Comparison of ENCODE assay signal across 1 cellular context in genomic region chr2:47040662-47041061, GRCh38.
TF ChIP-seq lines count a peak whose summit lies in the region.

No MANE protein-coding gene starts in this region.

TF ChIP-seq in liver, 16 proteins besides CTCF, POLR2A, EP300 and RAD21 (continued from another document):
- TF ChIP-seq, protein P1, sequence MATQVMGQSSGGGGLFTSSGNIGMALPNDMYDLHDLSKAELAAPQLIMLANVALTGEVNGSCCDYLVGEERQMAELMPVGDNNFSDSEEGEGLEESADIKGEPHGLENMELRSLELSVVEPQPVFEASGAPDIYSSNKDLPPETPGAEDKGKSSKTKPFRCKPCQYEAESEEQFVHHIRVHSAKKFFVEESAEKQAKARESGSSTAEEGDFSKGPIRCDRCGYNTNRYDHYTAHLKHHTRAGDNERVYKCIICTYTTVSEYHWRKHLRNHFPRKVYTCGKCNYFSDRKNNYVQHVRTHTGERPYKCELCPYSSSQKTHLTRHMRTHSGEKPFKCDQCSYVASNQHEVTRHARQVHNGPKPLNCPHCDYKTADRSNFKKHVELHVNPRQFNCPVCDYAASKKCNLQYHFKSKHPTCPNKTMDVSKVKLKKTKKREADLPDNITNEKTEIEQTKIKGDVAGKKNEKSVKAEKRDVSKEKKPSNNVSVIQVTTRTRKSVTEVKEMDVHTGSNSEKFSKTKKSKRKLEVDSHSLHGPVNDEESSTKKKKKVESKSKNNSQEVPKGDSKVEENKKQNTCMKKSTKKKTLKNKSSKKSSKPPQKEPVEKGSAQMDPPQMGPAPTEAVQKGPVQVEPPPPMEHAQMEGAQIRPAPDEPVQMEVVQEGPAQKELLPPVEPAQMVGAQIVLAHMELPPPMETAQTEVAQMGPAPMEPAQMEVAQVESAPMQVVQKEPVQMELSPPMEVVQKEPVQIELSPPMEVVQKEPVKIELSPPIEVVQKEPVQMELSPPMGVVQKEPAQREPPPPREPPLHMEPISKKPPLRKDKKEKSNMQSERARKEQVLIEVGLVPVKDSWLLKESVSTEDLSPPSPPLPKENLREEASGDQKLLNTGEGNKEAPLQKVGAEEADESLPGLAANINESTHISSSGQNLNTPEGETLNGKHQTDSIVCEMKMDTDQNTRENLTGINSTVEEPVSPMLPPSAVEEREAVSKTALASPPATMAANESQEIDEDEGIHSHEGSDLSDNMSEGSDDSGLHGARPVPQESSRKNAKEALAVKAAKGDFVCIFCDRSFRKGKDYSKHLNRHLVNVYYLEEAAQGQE (IDR thresholded peaks at IDR 0.05) = peak; percentile 28
- TF ChIP-seq JUND (IDR thresholded peaks at IDR 0.05) (peak; percentile 23 to 53), FOXA1 (IDR thresholded peaks at IDR 0.05) (peak; percentile 81), GABPA (IDR thresholded peaks at IDR 0.05 in 1 of 2, conservative IDR thresholded peaks at IDR 0.05 in 1 of 2) (no peak), YY1 (IDR thresholded peaks at IDR 0.05) (peak; percentile 74), HNF4G (IDR thresholded peaks at IDR 0.05) (peak; percentile 89), FOXA2 (IDR thresholded peaks at IDR 0.05) (no peak), RXRA (IDR thresholded peaks at IDR 0.05) (peak; percentile 78 to 95), ZBTB33 (IDR thresholded peaks at IDR 0.05) (no peak), NR2F2 (IDR thresholded peaks at IDR 0.05) (peak; percentile 7), TAF1 (conservative IDR thresholded peaks at IDR 0.05) (no peak), HNF4A (conservative IDR thresholded peaks at IDR 0.05) (peak; percentile 97 to 99)
- TF ChIP-seq, protein P2, sequence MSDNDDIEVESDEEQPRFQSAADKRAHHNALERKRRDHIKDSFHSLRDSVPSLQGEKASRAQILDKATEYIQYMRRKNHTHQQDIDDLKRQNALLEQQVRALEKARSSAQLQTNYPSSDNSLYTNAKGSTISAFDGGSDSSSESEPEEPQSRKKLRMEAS (IDR thresholded peaks at IDR 0.05) = peak; percentile 58
- TF ChIP-seq, protein P3, sequence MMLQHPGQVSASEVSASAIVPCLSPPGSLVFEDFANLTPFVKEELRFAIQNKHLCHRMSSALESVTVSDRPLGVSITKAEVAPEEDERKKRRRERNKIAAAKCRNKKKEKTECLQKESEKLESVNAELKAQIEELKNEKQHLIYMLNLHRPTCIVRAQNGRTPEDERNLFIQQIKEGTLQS (IDR thresholded peaks at IDR 0.05) = no peak
TF ChIP-seq in liver: peak in this region for 11.
